31 cellular contexts compared by ENCODE assay signal in genomic region chr6:47481806-47482205, GRCh38. TPM values are rescaled to one million over a fixed set of nuclear protein-coding genes. Genes with fewer than 3 reads are reported as not detected.
DNase-seq lines count a peak whose midpoint lies in the region; ATAC-seq and TF ChIP-seq lines count a peak whose summit lies in the region.
"Had no signal": no experiment of that assay in that cellular context is flagged by ENCODE, and none has a peak within 500 bp of the region (broad histone marks: within the 10 kb centered on the region; RNA-seq: fewer than 3 reads in every experiment).

No MANE protein-coding gene starts in this region.

- H3K36me3 ChIP-seq in OCI-LY7 (ENCODE audit: insufficient read depth, low read length) (peaks cover 26% of the 10 kb centered on the region), transverse colon (no peaks in the 10 kb centered on the region)
- H3K36me3 ChIP-seq: colonic mucosa, heart right ventricle, thoracic aorta had no signal

- H3K27me3 Mint-ChIP-seq in activated naive CD8-positive, alpha-beta T cell treated with anti-CD3 and anti-CD28 coated beads, Interleukin-2, amount 10 ng/mL, durations not matched to agents 7 days and 5 days = no peaks in the 10 kb centered on the region
- no peaks in the 10 kb centered on the region for H3K27me3 Mint-ChIP-seq in activated naive CD8-positive, alpha-beta T cell treated with anti-CD3 and anti-CD28 coated beads for 36 hours

- H3K27ac Mint-ChIP-seq in activated naive CD8-positive, alpha-beta T cell treated with anti-CD3 and anti-CD28 coated beads, Interleukin-2, amount 10 ng/mL, durations not matched to agents 7 days and 5 days = no peak overlapping the region
- H3K27ac Mint-ChIP-seq in activated naive CD8-positive, alpha-beta T cell treated with anti-CD3 and anti-CD28 coated beads for 36 hours = no peak overlapping the region

- no peak for TF ChIP-seq POLR2A in transverse colon (IDR thresholded peaks at IDR 0.05)

- ATAC-seq in activated naive CD8-positive, alpha-beta T cell treated with anti-CD3 and anti-CD28 coated beads, Interleukin-2, amount 10 ng/mL, durations not matched to agents 7 days and 5 days (ENCODE audit: low read depth) = no peak
- ATAC-seq: esophagus mucosa; heart right ventricle; left cardiac atrium; psoas muscle; stimulated activated naive CD8-positive, alpha-beta T cell treated with anti-CD3 and anti-CD28 coated beads, Interleukin-15, Interleukin-2, amounts not matched to agents 100 U/mL and 50 U/mL, for 24 hours had no signal

- H3K4me1 Mint-ChIP-seq in activated naive CD8-positive, alpha-beta T cell treated with anti-CD3 and anti-CD28 coated beads, Interleukin-2, amount 10 ng/mL, durations not matched to agents 7 days and 5 days = peaks cover 45% of the 10 kb centered on the region
- peaks cover 55% of the 10 kb centered on the region for H3K4me1 Mint-ChIP-seq in activated naive CD8-positive, alpha-beta T cell treated with anti-CD3 and anti-CD28 coated beads for 36 hours

- intact Hi-C loops in OCI-LY7 (cut with micrococcal nuclease; ENCODE audit: unreplicated experiment) = no loop called here
- intact Hi-C loops in transverse colon (cut with DNase I; ENCODE audit: low total_unique reads) = no loop called here

- H2AFZ ChIP-seq in OCI-LY7 (ENCODE audit: low read length) = no peak overlapping the region

- H3K27ac ChIP-seq in OCI-LY7 (ENCODE audit: low read depth, low read length, poor library complexity, severe bottlenecking) = peak overlapping the region; percentile 44
- H3K27ac ChIP-seq in transverse colon = peak overlapping the region in 3 of 4 donors; percentile 4 to 68 (median 11)
- H3K27ac ChIP-seq: colonic mucosa, heart right ventricle, psoas muscle, thoracic aorta had no signal

- peaks cover 13% of the 10 kb centered on the region for H3K36me3 Mint-ChIP-seq in activated naive CD8-positive, alpha-beta T cell treated with anti-CD3 and anti-CD28 coated beads, Interleukin-2, amount 10 ng/mL, durations not matched to agents 7 days and 5 days
- H3K36me3 Mint-ChIP-seq in activated naive CD8-positive, alpha-beta T cell treated with anti-CD3 and anti-CD28 coated beads for 36 hours = peaks cover 4% of the 10 kb centered on the region

- TF ChIP-seq CTCF in OCI-LY7 (conservative IDR thresholded peaks at IDR 0.05; ENCODE audit: low read length) (no peak), epithelial cell of proximal tubule (conservative IDR thresholded peaks at IDR 0.05; ENCODE audit: low read depth, low read length) (no peak), transverse colon (IDR thresholded peaks at IDR 0.05) (no peak)

- no peaks in the 10 kb centered on the region for H3K27me3 ChIP-seq in transverse colon
- H3K27me3 ChIP-seq: colonic mucosa, heart right ventricle had no signal

- no peaks in the 10 kb centered on the region for H3K9me2 ChIP-seq in OCI-LY7 (ENCODE audit: insufficient read depth, low read length)

- no peak for DNase-seq in activated naive CD8-positive, alpha-beta T cell treated with anti-CD3 and anti-CD28 coated beads, Interleukin-2, amount 10 ng/mL, durations not matched to agents 7 days and 5 days
- no peak for DNase-seq in activated naive CD8-positive, alpha-beta T cell treated with anti-CD3 and anti-CD28 coated beads for 36 hours
- peak; percentile 30 for DNase-seq in OCI-LY7 (ENCODE audit: low spot score)
- no peak for DNase-seq in epithelial cell of proximal tubule (ENCODE audit: low read depth)
- DNase-seq in transverse colon = no peak
- DNase-seq in T1000 (lab: John Stamatoyannopoulos, UW) = no peak
- no peak for DNase-seq in NCI-H82 treated with DMSO at 0.1 percent for 48 hours (lab: John Stamatoyannopoulos, UW; ENCODE audit: unreplicated experiment)
- DNase-seq in NCI-H510A treated with DMSO at 0.1 percent for 48 hours (lab: John Stamatoyannopoulos, UW) = no peak
- DNase-seq: activated CD8-positive, alpha-beta memory T cell treated with anti-CD3 and anti-CD28 coated beads for 24 hours; activated naive CD4-positive, alpha-beta T cell; activated T-cell treated with anti-CD3 and anti-CD28 coated beads, Interleukin-2, amount 50 U/mL, for 48 hours; amygdala; CD8-positive, alpha-beta memory T cell; colonic mucosa; effector CD8-positive, alpha-beta T cell; foreskin fibroblast; GF-D8; HCEC 1CT; heart right ventricle; KBM-7; left cardiac atrium; mesendoderm; MM.1S; NCI-H1417 treated with DMSO at 0.1 percent for 48 hours; NCI-H2081; NCI-H2227 treated with DMSO at 0.1 percent for 48 hours; psoas muscle; RPMI8226; stimulated activated naive CD8-positive, alpha-beta T cell treated with anti-CD3 and anti-CD28 coated beads, Interleukin-15, Interleukin-2, amounts not matched to agents 100 U/mL and 50 U/mL, for 24 hours had no signal

- peaks cover 47% of the 10 kb centered on the region for H3K4me1 ChIP-seq in OCI-LY7 (ENCODE audit: insufficient read depth, low read length, poor library complexity, severe bottlenecking)
- H3K4me1 ChIP-seq in transverse colon = peaks cover 4 to 75% (median 58%) of the 10 kb centered on the region in 4 donors

- CTCF ChIA-PET in OCI-LY7 (lab: Charles Lee; ENCODE audit: unreplicated experiment) = no interaction called here

- in situ Hi-C loops in transverse colon (cut with MboI; ENCODE audit: low pct_ligation_motif_present in 1 of 4, low pct_unique_long_range_greater_than_20kb in 1 of 4, low sequenced_read_pairs in 3 of 4) = no loop called here

- no peak for TF ChIP-seq EP300 in transverse colon (IDR thresholded peaks at IDR 0.05; ENCODE audit: low read depth)

- peak overlapping the region; percentile 76 for H3K4me2 ChIP-seq in OCI-LY7 (ENCODE audit: low read length)

- no peaks in the 10 kb centered on the region; the same call in 1 of the 2 replicates for H3K9me3 ChIP-seq in OCI-LY7 (ENCODE audit: low read length)
- no peaks in the 10 kb centered on the region for H3K9me3 ChIP-seq in transverse colon
- H3K9me3 ChIP-seq: colonic mucosa, heart right ventricle, psoas muscle, thoracic aorta had no signal

- peak overlapping the region; percentile 15 for H3K4me3 Mint-ChIP-seq in activated naive CD8-positive, alpha-beta T cell treated with anti-CD3 and anti-CD28 coated beads, Interleukin-2, amount 10 ng/mL, durations not matched to agents 7 days and 5 days
- no peak overlapping the region for H3K4me3 Mint-ChIP-seq in activated naive CD8-positive, alpha-beta T cell treated with anti-CD3 and anti-CD28 coated beads for 36 hours

- BruUV-seq in OCI-LY7 (replicated peaks; lab: Mats Ljungman, UMichigan) = no TSS peak

- POLR2A ChIA-PET in activated naive CD8-positive, alpha-beta T cell treated with anti-CD3 and anti-CD28 coated beads, Interleukin-2, amount 10 ng/mL, durations not matched to agents 7 days and 5 days (lab: Charles Lee) = interaction anchor here (0.6 kb wide), 1 partner anchor 11 kb away, joined by 3 read pairs; no protein-coding TSS in a partner anchor
- POLR2A ChIA-PET in OCI-LY7 (lab: Charles Lee) = interaction anchor here (0.7 to 1.0 kb wide), 2 partner anchors 67 to 1839 kb away, joined by 3 read pairs; no protein-coding TSS in a partner anchor

- H4K20me1 ChIP-seq in OCI-LY7 (ENCODE audit: insufficient read depth, low read length) = peaks cover 57% of the 10 kb centered on the region

- H3K4me3 ChIP-seq in OCI-LY7 (ENCODE audit: low read depth, low read length, poor library complexity, severe bottlenecking) (peak overlapping the region; percentile 32), epithelial cell of proximal tubule (ENCODE audit: low read depth, low read length) (peak overlapping the region; percentile 6), transverse colon (no peak overlapping the region)
- H3K4me3 ChIP-seq: colonic mucosa, heart right ventricle, psoas muscle, thoracic aorta had no signal

- no peaks in the 10 kb centered on the region for H3K9me3 Mint-ChIP-seq in activated naive CD8-positive, alpha-beta T cell treated with anti-CD3 and anti-CD28 coated beads, Interleukin-2, amount 10 ng/mL, durations not matched to agents 7 days and 5 days
- no peaks in the 10 kb centered on the region for H3K9me3 Mint-ChIP-seq in activated naive CD8-positive, alpha-beta T cell treated with anti-CD3 and anti-CD28 coated beads for 36 hours
- H3K9me3 Mint-ChIP-seq: CD8-positive, alpha-beta memory T cell had no signal

- H3K79me2 ChIP-seq in OCI-LY7 (ENCODE audit: insufficient read depth, low read depth, low read length) = peaks cover 92% of the 10 kb centered on the region

RNA-seq across cellular contexts. Expression of gene CD2AP, which starts 4.2 kb away (rescaled TPM):
- 10 to 100 TPM; 38.9 to 45.4 TPM for total RNA-seq in activated naive CD8-positive, alpha-beta T cell treated with anti-CD3 and anti-CD28 coated beads, Interleukin-2, amount 10 ng/mL, durations not matched to agents 7 days and 5 days
- 10 to 100 TPM; 35.0 to 35.7 TPM for total RNA-seq in activated naive CD8-positive, alpha-beta T cell treated with anti-CD3 and anti-CD28 coated beads for 36 hours
- 26.6 and 30.0 TPM in 2 replicates for total RNA-seq in OCI-LY7 (2014; rRNA removed; shearing (Covaris generic))
- 58.0 and 61.7 TPM in 2 replicates for total RNA-seq in OCI-LY7 (2022)
- total RNA-seq in epithelial cell of proximal tubule = 43.3 and 61.7 TPM in 2 replicates
- 100 to 1,000 TPM in 2 of 4 donors, 10 to 100 TPM in 2; 49.8 to 140 (median 93.3) TPM for total RNA-seq in transverse colon

Comparison
In these comparisons a context has a peak if more than half of its experiments do, and no peak if none do; other contexts are left out.
1. H3K4me3 ChIP-seq: peak in OCI-LY7 (single experiment) and epithelial cell of proximal tubule (single experiment); none in transverse colon (0 of 4).